Comparison of ENCODE assay signal across 11 cellular contexts in genomic region chr4:145709843-145710242, GRCh38. TPM values are rescaled to one million over a fixed set of nuclear protein-coding genes. Genes with fewer than 3 reads are reported as not detected.
DNase-seq lines count a peak whose midpoint lies in the region; ATAC-seq and TF ChIP-seq lines count a peak whose summit lies in the region.
"Had no signal": no experiment of that assay in that cellular context is flagged by ENCODE, and none has a peak within 500 bp of the region (broad histone marks: within the 10 kb centered on the region; RNA-seq: fewer than 3 reads in every experiment).

No MANE protein-coding gene starts in this region.

- H3K4me1 ChIP-seq in left lung (no peaks in the 10 kb centered on the region), esophagus muscularis mucosa (peaks cover 0 to 4% (median 0%) of the 10 kb centered on the region in 4 donors)

- DNase-seq in GM06990 (ENCODE audit: extremely low read depth, insufficient read length) (peak; percentile 19), HFFc6 (peak; percentile 97), RKO (ENCODE audit: low spot score) (peak; percentile 82), left lung (no peak), esophagus muscularis mucosa (ENCODE audit: extremely low spot score) (no peak), iPS-NIHi7 (ENCODE audit: extremely low spot score) (no peak), middle frontal gyrus (ENCODE audit: extremely low spot score, low spot score) (no peak), medulla oblongata (ENCODE audit: extremely low spot score) (no peak)
- DNase-seq: effector memory CD8-positive, alpha-beta T cell had no signal

- H3K27ac Mint-ChIP-seq in HFFc6 = peak overlapping the region; percentile 59
- H3K27ac Mint-ChIP-seq: effector memory CD8-positive, alpha-beta T cell had no signal

- TF ChIP-seq CTCF in GM06990 (IDR thresholded peaks at IDR 0.05; ENCODE audit: insufficient read depth, low read length, poor library complexity, severe bottlenecking) = no peak
- TF ChIP-seq CTCF in HFFc6 (IDR thresholded peaks at IDR 0.05) = no peak
- TF ChIP-seq CTCF in left lung (IDR thresholded peaks at IDR 0.05) = no peak
- no peak for TF ChIP-seq CTCF in esophagus muscularis mucosa (IDR thresholded peaks at IDR 0.05)

- H3K27ac ChIP-seq in left lung = no peak overlapping the region
- H3K27ac ChIP-seq in esophagus muscularis mucosa (replicated peaks in 1 of 4) = no peak overlapping the region

- WGBS in esophagus muscularis mucosa = 89% methylated on average over 3 of the region's 3 CpGs

- intact Hi-C loops in left lung (cut with DNase I) (no loop called here), esophagus muscularis mucosa (cut with DNase I) (no loop called here)

- H3K9me3 Mint-ChIP-seq in HFFc6 = no peaks in the 10 kb centered on the region; the same call in 1 of the 2 replicates

- peak overlapping the region; percentile 49 for H3K4me3 Mint-ChIP-seq in HFFc6
- H3K4me3 Mint-ChIP-seq: effector memory CD8-positive, alpha-beta T cell; neural crest cell had no signal

- ATAC-seq in left lung = peak; percentile 36
- ATAC-seq: effector memory CD8-positive, alpha-beta T cell had no signal

- H3K9me3 ChIP-seq in left lung = peaks cover 0 to 17% of the 10 kb centered on the region in 2 donors
- peaks cover 0 to 9% (median 4%) of the 10 kb centered on the region in 4 donors for H3K9me3 ChIP-seq in esophagus muscularis mucosa

- H3K27me3 ChIP-seq in GM06990 (replicated peaks; ENCODE audit: control insufficient read depth, insufficient read depth, low read length) (no peaks in the 10 kb centered on the region), left lung (no peaks in the 10 kb centered on the region), esophagus muscularis mucosa (no peaks in the 10 kb centered on the region)

- no peak for TF ChIP-seq EP300 in esophagus muscularis mucosa (IDR thresholded peaks at IDR 0.05)

- H3K36me3 ChIP-seq in GM06990 (ENCODE audit: control insufficient read depth, insufficient read depth, low read length) (no peaks in the 10 kb centered on the region), left lung (no peaks in the 10 kb centered on the region), esophagus muscularis mucosa (no peaks in the 10 kb centered on the region)

- no peak for TF ChIP-seq POLR2A in esophagus muscularis mucosa (IDR thresholded peaks at IDR 0.05; ENCODE audit: low read depth)

- H3K4me3 ChIP-seq in GM06990 (replicated peaks; ENCODE audit: low read depth, low read length) (no peak overlapping the region), left lung (no peak overlapping the region), esophagus muscularis mucosa (no peak overlapping the region)

- peaks cover 9% of the 10 kb centered on the region; the same call in 1 of the 2 replicates for H3K36me3 Mint-ChIP-seq in HFFc6 (ENCODE audit: low read depth)

- H3K4me1 Mint-ChIP-seq in HFFc6 (ENCODE audit: low read depth) = peaks cover 34% of the 10 kb centered on the region
- H3K4me1 Mint-ChIP-seq: neural crest cell had no signal

- no peaks in the 10 kb centered on the region for H3K27me3 Mint-ChIP-seq in HFFc6 (ENCODE audit: insufficient read depth)

RNA-seq across cellular contexts. Expression of gene C4orf51, which starts 29.9 kb away (rescaled TPM):
- total RNA-seq in HFFc6 (2021; fragmentation: NEBNext Ultra II Directional; extraction: Animal tissue kit (Norgen Biotek cat#: 25700)) = not detected
- total RNA-seq in left lung = not detected
- not detected for total RNA-seq in esophagus muscularis mucosa
- total RNA-seq: neural crest cell, subcutaneous adipose tissue had no signal

Comparison
In these comparisons a context has a peak if more than half of its experiments do, and no peak if none do; other contexts are left out.
1. DNase-seq: peak in GM06990 (single experiment), HFFc6 (single experiment) and RKO (single experiment); none in left lung (0 of 2), esophagus muscularis mucosa (single experiment), iPS-NIHi7 (single experiment), middle frontal gyrus (single experiment) and medulla oblongata (single experiment).